Comparison of ENCODE assay signal across 18 cellular contexts in the genomic region with DNA sequence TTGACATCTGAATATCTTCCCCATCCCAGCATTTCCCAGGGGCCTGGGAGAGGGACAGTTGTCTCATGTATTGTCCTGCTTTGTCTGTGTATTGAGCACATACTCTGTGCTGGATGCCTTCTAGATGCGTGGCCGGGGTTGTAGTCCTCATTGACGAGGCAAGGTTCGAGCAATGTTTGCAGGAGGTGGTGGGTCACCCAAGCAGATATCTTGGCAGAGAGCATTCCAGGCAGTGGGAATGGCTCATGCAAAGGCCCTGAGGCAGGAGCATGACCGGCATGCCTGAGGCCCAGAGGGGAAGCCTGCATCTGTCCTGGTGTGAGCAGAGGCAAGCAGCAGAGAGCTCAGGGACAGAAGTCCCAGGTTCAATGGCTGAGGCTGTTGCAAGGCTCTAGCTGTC. TPM values are rescaled to one million over a fixed set of nuclear protein-coding genes. Genes with fewer than 3 reads are reported as not detected.
DNase-seq lines count a peak whose midpoint lies in the region; ATAC-seq, FAIRE-seq and TF ChIP-seq lines count a peak whose summit lies in the region.
"Had no signal": no experiment of that assay in that cellular context is flagged by ENCODE, and none has a peak within 500 bp of the region (broad histone marks: within the 10 kb centered on the region; RNA-seq: fewer than 3 reads in every experiment).

No MANE protein-coding gene starts in this region.

- H3K4me3 ChIP-seq in upper lobe of left lung = no peak overlapping the region
- H3K4me3 ChIP-seq: BLaER1 treated with 17β-estradiol and CSF1 and Interleukin-3, amounts not matched to agents 10 nM and 100 nM had no signal

- TF ChIP-seq POLR2A in upper lobe of left lung (IDR thresholded peaks at IDR 0.05) = no peak

- CTCF ChIA-PET in activated CD8-positive, alpha-beta memory T cell treated with anti-CD3 and anti-CD28 coated beads, Interleukin-2, amount 10 ng/mL, durations not matched to agents 7 days and 5 days (lab: Charles Lee) = interaction anchor here (0.7 to 1.4 kb wide), 2 partner anchors 11 to 315 kb away, joined by 3 to 5 read pairs; no protein-coding TSS in a partner anchor

- H3K27me3 ChIP-seq in upper lobe of left lung = no peaks in the 10 kb centered on the region
- H3K27me3 ChIP-seq: BLaER1 treated with 17β-estradiol and CSF1 and Interleukin-3, amounts not matched to agents 10 nM and 100 nM had no signal

- no peaks in the 10 kb centered on the region for H3K27me3 Mint-ChIP-seq in activated CD8-positive, alpha-beta memory T cell treated with anti-CD3 and anti-CD28 coated beads, Interleukin-2, amount 10 ng/mL, durations not matched to agents 7 days and 5 days
- no peaks in the 10 kb centered on the region for H3K27me3 Mint-ChIP-seq in T-helper 17 cell
- peaks cover 2 to 7% (median 4%) of the 10 kb centered on the region in 3 donors for H3K27me3 Mint-ChIP-seq in CD14-positive monocyte (ENCODE audit: low read depth in 3 of 3)

- no peak for TF ChIP-seq CTCF in upper lobe of left lung (IDR thresholded peaks at IDR 0.05)
- TF ChIP-seq CTCF in CD14-positive monocyte (IDR thresholded peaks at IDR 0.05) = no peak

- H3K27ac Mint-ChIP-seq in activated CD8-positive, alpha-beta memory T cell treated with anti-CD3 and anti-CD28 coated beads, Interleukin-2, amount 10 ng/mL, durations not matched to agents 7 days and 5 days = no peak overlapping the region
- H3K27ac Mint-ChIP-seq in T-helper 17 cell = peak overlapping the region; percentile 72
- peak overlapping the region; percentile 65 for H3K27ac Mint-ChIP-seq in stimulated activated effector memory CD8-positive, alpha-beta T cell treated with anti-CD3 and anti-CD28 coated beads, Interleukin-12 subunit alpha, Interleukin-12 subunit beta, amount 100 ng/mL, for 72 hours
- H3K27ac Mint-ChIP-seq in CD14-positive monocyte = no peak overlapping the region

- peaks cover 15% of the 10 kb centered on the region for H3K4me1 Mint-ChIP-seq in activated CD8-positive, alpha-beta memory T cell treated with anti-CD3 and anti-CD28 coated beads, Interleukin-2, amount 10 ng/mL, durations not matched to agents 7 days and 5 days
- H3K4me1 Mint-ChIP-seq in T-helper 17 cell (peaks cover 27% of the 10 kb centered on the region), CD14-positive monocyte (peaks cover 6% of the 10 kb centered on the region)
- H3K4me1 Mint-ChIP-seq in stimulated activated effector memory CD8-positive, alpha-beta T cell treated with anti-CD3 and anti-CD28 coated beads, Interleukin-12 subunit alpha, Interleukin-12 subunit beta, amount 100 ng/mL, for 72 hours = peaks cover 45% of the 10 kb centered on the region

- H3K36me3 ChIP-seq in upper lobe of left lung = no peaks in the 10 kb centered on the region
- H3K36me3 ChIP-seq: BLaER1 treated with 17β-estradiol and CSF1 and Interleukin-3, amounts not matched to agents 10 nM and 100 nM had no signal

- no peaks in the 10 kb centered on the region for H3K36me3 Mint-ChIP-seq in activated CD8-positive, alpha-beta memory T cell treated with anti-CD3 and anti-CD28 coated beads, Interleukin-2, amount 10 ng/mL, durations not matched to agents 7 days and 5 days
- H3K36me3 Mint-ChIP-seq in T-helper 17 cell (ENCODE audit: low read depth) = no peaks in the 10 kb centered on the region
- no peaks in the 10 kb centered on the region for H3K36me3 Mint-ChIP-seq in stimulated activated effector memory CD8-positive, alpha-beta T cell treated with anti-CD3 and anti-CD28 coated beads, Interleukin-12 subunit alpha, Interleukin-12 subunit beta, amount 100 ng/mL, for 72 hours
- no peaks in the 10 kb centered on the region for H3K36me3 Mint-ChIP-seq in CD14-positive monocyte
- H3K36me3 Mint-ChIP-seq: CD8-positive, alpha-beta T cell had no signal

- TF ChIP-seq EP300 in upper lobe of left lung (IDR thresholded peaks at IDR 0.05) = no peak

- H3K4me1 ChIP-seq in upper lobe of left lung = no peaks in the 10 kb centered on the region
- H3K4me1 ChIP-seq: Caco-2 had no signal

- WGBS in upper lobe of left lung, 2 donors = 99 to 100% methylated on average over 5 of the region's 5 CpGs

- ATAC-seq in activated CD8-positive, alpha-beta memory T cell treated with anti-CD3 and anti-CD28 coated beads, Interleukin-2, amount 10 ng/mL, durations not matched to agents 7 days and 5 days = no peak
- no peak for ATAC-seq in T-helper 17 cell
- ATAC-seq in stimulated activated effector memory CD8-positive, alpha-beta T cell treated with anti-CD3 and anti-CD28 coated beads, Interleukin-12 subunit alpha, Interleukin-12 subunit beta, amount 100 ng/mL, for 72 hours = no peak
- no peak for ATAC-seq in upper lobe of left lung (ENCODE audit: low FRiP score in 2 of 2)
- ATAC-seq: CD8-positive, alpha-beta T cell; HCT116 had no signal

- H3K9me3 Mint-ChIP-seq in activated CD8-positive, alpha-beta memory T cell treated with anti-CD3 and anti-CD28 coated beads, Interleukin-2, amount 10 ng/mL, durations not matched to agents 7 days and 5 days (ENCODE audit: low read depth) = no peaks in the 10 kb centered on the region
- H3K9me3 Mint-ChIP-seq in stimulated activated effector memory CD8-positive, alpha-beta T cell treated with anti-CD3 and anti-CD28 coated beads, Interleukin-12 subunit alpha, Interleukin-12 subunit beta, amount 100 ng/mL, for 72 hours = no peaks in the 10 kb centered on the region
- H3K9me3 Mint-ChIP-seq in CD14-positive monocyte = peaks cover 0 to 2% (median 0%) of the 10 kb centered on the region in 7 donors
- H3K9me3 Mint-ChIP-seq: CD8-positive, alpha-beta T cell had no signal

- FAIRE-seq in frontal cortex (lab: Jason Lieb, UNC) = no peak
- FAIRE-seq: GM12892 had no signal

- H3K4me3 Mint-ChIP-seq in activated CD8-positive, alpha-beta memory T cell treated with anti-CD3 and anti-CD28 coated beads, Interleukin-2, amount 10 ng/mL, durations not matched to agents 7 days and 5 days = no peak overlapping the region
- H3K4me3 Mint-ChIP-seq in T-helper 17 cell = no peak overlapping the region
- H3K4me3 Mint-ChIP-seq in stimulated activated effector memory CD8-positive, alpha-beta T cell treated with anti-CD3 and anti-CD28 coated beads, Interleukin-12 subunit alpha, Interleukin-12 subunit beta, amount 100 ng/mL, for 72 hours = no peak overlapping the region
- H3K4me3 Mint-ChIP-seq in CD14-positive monocyte = no peak overlapping the region
- H3K4me3 Mint-ChIP-seq: CD8-positive, alpha-beta T cell had no signal

- DNase-seq in activated CD8-positive, alpha-beta memory T cell treated with anti-CD3 and anti-CD28 coated beads, Interleukin-2, amount 10 ng/mL, durations not matched to agents 7 days and 5 days = peak; percentile 22
- DNase-seq in activated CD8-positive, alpha-beta memory T cell treated with anti-CD3 and anti-CD28 coated beads, Interleukin-2, amount 50 U/mL, for 4 hours = no peak
- DNase-seq in T-helper 17 cell (no peak), mucosa of gallbladder (ENCODE audit: low spot score) (peak; percentile 5), frontal cortex (ENCODE audit: low spot score in 2 of 2) (no peak), upper lobe of left lung (no peak), CD14-positive monocyte (ENCODE audit: low spot score) (no peak)
- DNase-seq in stimulated activated effector memory CD8-positive, alpha-beta T cell treated with anti-CD3 and anti-CD28 coated beads, Interleukin-12 subunit alpha, Interleukin-12 subunit beta, amount 100 ng/mL, for 72 hours (ENCODE audit: low spot score in 2 of 2) = peak in 1 of 2 donors; percentile 22
- DNase-seq: ACHN; Caco-2; CD8-positive, alpha-beta T cell; DND-41; GDM1 had no signal

- no peaks in the 10 kb centered on the region for H3K9me3 ChIP-seq in T-helper 17 cell (ENCODE audit: control insufficient read depth, low read length, poor library complexity, severe bottlenecking)
- H3K9me3 ChIP-seq in upper lobe of left lung = no peaks in the 10 kb centered on the region
- H3K9me3 ChIP-seq: Caco-2 had no signal

- intact Hi-C loops in CD14-positive monocyte (cut with micrococcal nuclease) = no loop called here

- no peak overlapping the region for H3K27ac ChIP-seq in upper lobe of left lung

RNA-seq across cellular contexts. Expression of gene KRT33A, which starts 17.5 kb away (rescaled TPM):
- total RNA-seq in activated CD8-positive, alpha-beta memory T cell treated with anti-CD3 and anti-CD28 coated beads, Interleukin-2, amount 10 ng/mL, durations not matched to agents 7 days and 5 days = not detected
- not detected for total RNA-seq in T-helper 17 cell
- not detected for total RNA-seq in mucosa of gallbladder
- not detected for total RNA-seq in frontal cortex
- not detected for total RNA-seq in upper lobe of left lung
- polyA plus RNA-seq in CD14-positive monocyte = not detected
- total RNA-seq: A172; Caco-2; CD8-positive, alpha-beta T cell; H4 had no signal

RNA-seq across cellular contexts. Expression of gene KRTAP17-1, which starts 17.6 kb away (rescaled TPM):
- total RNA-seq in activated CD8-positive, alpha-beta memory T cell treated with anti-CD3 and anti-CD28 coated beads, Interleukin-2, amount 10 ng/mL, durations not matched to agents 7 days and 5 days = not detected
- total RNA-seq in T-helper 17 cell (not detected), mucosa of gallbladder (not detected), frontal cortex (not detected), upper lobe of left lung (not detected)
- polyA plus RNA-seq in CD14-positive monocyte = not detected
- total RNA-seq: A172; Caco-2; CD8-positive, alpha-beta T cell; H4 had no signal

RNA-seq across cellular contexts. Expression of gene KRTAP16-1, which starts 24.0 kb away (rescaled TPM):
- total RNA-seq in activated CD8-positive, alpha-beta memory T cell treated with anti-CD3 and anti-CD28 coated beads, Interleukin-2, amount 10 ng/mL, durations not matched to agents 7 days and 5 days = not detected
- under 1 TPM; 0.17 to 0.34 TPM for total RNA-seq in T-helper 17 cell
- total RNA-seq in mucosa of gallbladder = not detected
- not detected for total RNA-seq in frontal cortex
- not detected for total RNA-seq in upper lobe of left lung
- not detected for polyA plus RNA-seq in CD14-positive monocyte
- total RNA-seq: A172, Caco-2, H4 had no signal

RNA-seq across cellular contexts. Expression of gene KRTAP29-1, which starts 30.4 kb away (rescaled TPM):
- not detected for total RNA-seq in activated CD8-positive, alpha-beta memory T cell treated with anti-CD3 and anti-CD28 coated beads, Interleukin-2, amount 10 ng/mL, durations not matched to agents 7 days and 5 days
- total RNA-seq in T-helper 17 cell (not detected), mucosa of gallbladder (not detected), frontal cortex (not detected), upper lobe of left lung (not detected)
- not detected for polyA plus RNA-seq in CD14-positive monocyte
- total RNA-seq: Caco-2; CD8-positive, alpha-beta T cell; H4 had no signal

RNA-seq across cellular contexts. Expression of gene KRT33B, which starts 36.5 kb away (rescaled TPM):
- not detected for total RNA-seq in activated CD8-positive, alpha-beta memory T cell treated with anti-CD3 and anti-CD28 coated beads, Interleukin-2, amount 10 ng/mL, durations not matched to agents 7 days and 5 days
- total RNA-seq in T-helper 17 cell (not detected), mucosa of gallbladder (not detected), frontal cortex (not detected), upper lobe of left lung (not detected)
- polyA plus RNA-seq in CD14-positive monocyte = not detected
- total RNA-seq: A172; Caco-2; CD8-positive, alpha-beta T cell; H4 had no signal

Comparison
In these comparisons a context has a peak if more than half of its experiments do, and no peak if none do; other contexts are left out.
1. DNase-seq: peak in activated CD8-positive, alpha-beta memory T cell treated with anti-CD3 and anti-CD28 coated beads, Interleukin-2, amount 10 ng/mL, durations not matched to agents 7 days and 5 days (single experiment) and mucosa of gallbladder (single experiment); none in activated CD8-positive, alpha-beta memory T cell treated with anti-CD3 and anti-CD28 coated beads, Interleukin-2, amount 50 U/mL, for 4 hours (single experiment), T-helper 17 cell (0 of 3), frontal cortex (0 of 2), upper lobe of left lung (0 of 2) and CD14-positive monocyte (single experiment).
2. H3K27ac Mint-ChIP-seq: peak in T-helper 17 cell (single experiment) and stimulated activated effector memory CD8-positive, alpha-beta T cell treated with anti-CD3 and anti-CD28 coated beads, Interleukin-12 subunit alpha, Interleukin-12 subunit beta, amount 100 ng/mL, for 72 hours (single experiment); none in activated CD8-positive, alpha-beta memory T cell treated with anti-CD3 and anti-CD28 coated beads, Interleukin-2, amount 10 ng/mL, durations not matched to agents 7 days and 5 days (single experiment) and CD14-positive monocyte (0 of 7).